ENCODE assay signal across 9 cellular contexts in the genomic region with DNA sequence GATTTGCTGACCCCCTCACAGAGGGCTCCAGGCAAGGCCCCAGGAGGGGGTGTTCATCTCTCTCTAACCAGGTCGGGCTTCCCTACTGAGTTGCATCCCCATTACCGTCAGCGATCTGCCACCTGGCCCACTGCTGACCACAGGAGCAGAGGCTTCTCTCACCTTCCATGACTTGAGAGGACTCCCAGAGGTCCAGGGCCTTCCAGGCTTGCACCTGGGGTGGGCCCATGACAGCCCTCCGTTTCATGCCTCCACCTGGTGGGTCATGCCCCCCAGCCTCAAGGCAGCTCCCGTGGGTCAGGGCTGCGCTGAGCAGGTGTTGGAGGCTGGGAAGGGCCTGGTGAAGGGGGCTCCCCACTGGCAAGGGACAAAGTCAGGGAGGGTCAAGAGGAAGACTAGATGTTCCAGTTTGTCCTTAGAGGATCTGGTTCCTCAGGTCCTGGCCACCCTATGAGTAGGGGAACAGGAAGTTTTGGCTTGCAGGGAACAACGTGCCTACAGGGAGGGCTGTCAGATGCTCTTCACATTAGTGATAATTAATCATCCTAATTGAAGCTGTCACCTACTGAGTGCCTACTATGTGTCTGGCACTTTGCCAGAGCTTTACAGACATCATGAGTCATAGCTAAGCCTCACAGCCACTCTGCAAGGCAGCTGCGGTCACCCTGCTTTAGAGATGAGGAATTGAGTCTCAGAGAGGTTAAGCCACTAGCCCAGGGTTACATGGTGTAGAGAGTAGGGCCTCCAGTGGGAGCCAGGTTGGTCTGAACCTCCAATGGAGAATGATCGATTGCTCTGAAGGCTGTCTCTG. TPM values are rescaled to one million over a fixed set of nuclear protein-coding genes. Genes with fewer than 3 reads are reported as not detected.
A peak's percentile ranks its signal among the peaks of the same experiment; 100 is the strongest.
DNase-seq lines count a peak whose midpoint lies in the region; ATAC-seq and TF ChIP-seq lines count a peak whose summit lies in the region.
"Had no signal": no experiment of that assay in that cellular context is flagged by ENCODE, and none has a peak within 500 bp of the region (broad histone marks: within the 10 kb centered on the region; RNA-seq: fewer than 3 reads in every experiment).

No MANE protein-coding gene starts in this region.

- intact Hi-C loops in transverse colon (cut with DNase I; ENCODE audit: low total_unique reads) = no loop called here

- no peaks in the 10 kb centered on the region for H3K79me1 ChIP-seq in mesendoderm (ENCODE audit: low read length)

- H3K18ac ChIP-seq in mesendoderm (ENCODE audit: low read length) = peak overlapping the region; percentile 15

- H3K36me3 ChIP-seq in mesendoderm (ENCODE audit: control insufficient read depth, insufficient read depth, low read length) = no peaks in the 10 kb centered on the region
- H3K36me3 ChIP-seq in transverse colon = no peaks in the 10 kb centered on the region

- H3K23ac ChIP-seq in mesendoderm (ENCODE audit: low read length) = no peak overlapping the region

- no peak for TF ChIP-seq CTCF in transverse colon (IDR thresholded peaks at IDR 0.05)

- no CpG with 5 or more reads among the region's 9 CpGs for WGBS in mesendoderm (ENCODE audit: extremely low coverage, insufficient coverage, low lambda C conversion rate)
- whole genome bisulfite sequencing in transverse colon (ENCODE audit: low coverage in 1 of 2), 2 donors = 82 to 84% methylated on average over 2 to 9 of the region's 9 CpGs

- H3K9me3 ChIP-seq in transverse colon = no peaks in the 10 kb centered on the region

- H3K79me2 ChIP-seq in mesendoderm (ENCODE audit: control insufficient read depth, insufficient read depth, low read length) = no peaks in the 10 kb centered on the region

- no peak overlapping the region for H4K8ac ChIP-seq in mesendoderm (ENCODE audit: low read depth, low read length)

- H3K9ac ChIP-seq in mesendoderm (ENCODE audit: low read length) = no peak overlapping the region

- H3K4me2 ChIP-seq in mesendoderm (ENCODE audit: low read length) = no peak overlapping the region

- H3K4me1 ChIP-seq in mesendoderm (ENCODE audit: control insufficient read depth, low read depth, low read length) (peaks cover 7% of the 10 kb centered on the region), transverse colon (peaks cover 0 to 11% (median 9%) of the 10 kb centered on the region in 4 donors)

- H3K27ac ChIP-seq in mesendoderm (ENCODE audit: low read depth, low read length) = peak overlapping the region; percentile 14
- no peak overlapping the region for H3K27ac ChIP-seq in transverse colon

- in situ Hi-C loops in transverse colon (cut with MboI; ENCODE audit: low pct_ligation_motif_present in 1 of 4, low pct_unique_long_range_greater_than_20kb in 1 of 4, low sequenced_read_pairs in 3 of 4) = no loop called here

- H4K5ac ChIP-seq in mesendoderm (ENCODE audit: low read length) = no peak overlapping the region

- TF ChIP-seq POLR2A in transverse colon (IDR thresholded peaks at IDR 0.05) = no peak

- peak overlapping the region; percentile 34 for H3K56ac ChIP-seq in mesendoderm (ENCODE audit: low read length)

- peak overlapping the region; percentile 32 for H2BK120ac ChIP-seq in mesendoderm (ENCODE audit: low read depth, low read length)

- peak; percentile 39 for DNase-seq in DMS79 (lab: John Stamatoyannopoulos, UW)
- no peak for DNase-seq in DMS79 treated with DMSO at 0.1 percent for 48 hours (lab: John Stamatoyannopoulos, UW)
- DNase-seq in SHP77 treated with DMSO at 0.1 percent for 48 hours (lab: John Stamatoyannopoulos, UW) = peak; percentile 64
- DNase-seq in mesendoderm = peak; percentile 62
- no peak for DNase-seq in transverse colon
- no peak for DNase-seq in activated CD4-positive, alpha-beta T cell treated with anti-CD3 and anti-CD28 coated beads, Interleukin-2, amount 50 U/mL, for 1 hour
- no peak for DNase-seq in AG08396 (ENCODE audit: low spot score)
- DNase-seq: NCI-H226 had no signal

- H2BK5ac ChIP-seq in mesendoderm (ENCODE audit: low read length) = peak overlapping the region; percentile 7

- no peak overlapping the region for H2BK15ac ChIP-seq in mesendoderm (replicated peaks; ENCODE audit: low read depth)

- no peak overlapping the region for H3K4me3 ChIP-seq in mesendoderm (ENCODE audit: low read length)
- no peak overlapping the region for H3K4me3 ChIP-seq in transverse colon

- no peak for TF ChIP-seq EP300 in transverse colon (IDR thresholded peaks at IDR 0.05; ENCODE audit: low read depth)

- no peak overlapping the region for H2AK5ac ChIP-seq in mesendoderm (ENCODE audit: low read length)

- H3K27me3 ChIP-seq in mesendoderm (ENCODE audit: insufficient read depth, low read length, poor library complexity) = no peaks in the 10 kb centered on the region
- no peaks in the 10 kb centered on the region for H3K27me3 ChIP-seq in transverse colon

- no peak overlapping the region for H3K4ac ChIP-seq in mesendoderm (ENCODE audit: low read depth, low read length)

- ATAC-seq in HG02852 (IDR thresholded peaks at IDR 0.05; ENCODE audit: unreplicated experiment) = peak; percentile 80

RNA-seq across cellular contexts. Expression of gene NFKBIA, which starts 13.8 kb away (rescaled TPM):
- 49.3 TPM for polyA plus RNA-seq in mesendoderm (2013, experiment 1 of 2)
- 45.6 TPM for polyA plus RNA-seq in mesendoderm (2013, experiment 2 of 2)
- total RNA-seq in transverse colon = 1,000 to 10,000 TPM in 1 of 4 donors, 100 to 1,000 TPM in 3; 362 to 1,916 (median 456) TPM

Comparison
In these comparisons a context has a peak if more than half of its experiments do, and no peak if none do; other contexts are left out.
1. DNase-seq: peak in DMS79 (single experiment), SHP77 treated with DMSO at 0.1 percent for 48 hours (single experiment) and mesendoderm (single experiment); none in DMS79 treated with DMSO at 0.1 percent for 48 hours (single experiment), transverse colon (single experiment), activated CD4-positive, alpha-beta T cell treated with anti-CD3 and anti-CD28 coated beads, Interleukin-2, amount 50 U/mL, for 1 hour (single experiment) and AG08396 (single experiment).